ENCODE assay signal across 1 cellular context in genomic region chr16:69112285-69113129, GRCh38.
TF ChIP-seq lines count a peak whose summit lies in the region.

No MANE protein-coding gene starts in this region.

TF ChIP-seq in HepG2, 621 proteins besides CTCF, POLR2A, EP300 and RAD21 (continued from another document):
- no peak for TF ChIP-seq ZBTB4 (CRISPR knock-in tag; IDR thresholded peaks at IDR 0.05; ENCODE audit: borderline replicate concordance)
- no peak for TF ChIP-seq TRIM24 (CRISPR knock-in tag; IDR thresholded peaks at IDR 0.05)
- TF ChIP-seq RFX5 (IDR thresholded peaks at IDR 0.05; ENCODE audit: low read depth, low read length): no peak
- TF ChIP-seq YEATS2 (CRISPR knock-in tag; IDR thresholded peaks at IDR 0.05; ENCODE audit: borderline replicate concordance): no peak
- TF ChIP-seq MYC (CRISPR knock-in tag; IDR thresholded peaks at IDR 0.05; ENCODE audit: borderline replicate concordance): no peak
- TF ChIP-seq MAFK (conservative IDR thresholded peaks at IDR 0.05 in 1 of 2, IDR thresholded peaks at IDR 0.05 in 1 of 2; ENCODE audit: low read length in 2 of 2): 0 out of 4 replicates have a peak, but pooled peaks of 1 of the 2 experiments have one; percentile 20
- TF ChIP-seq XRCC5 (optimal IDR thresholded peaks at IDR 0.05; ENCODE audit: low read length): peak; percentile 96
- no peak for TF ChIP-seq CREM (IDR thresholded peaks at IDR 0.05)
- no peak for TF ChIP-seq CREM (CRISPR knock-in tag; IDR thresholded peaks at IDR 0.05)
- no peak for TF ChIP-seq RNF2 (conservative IDR thresholded peaks at IDR 0.05; ENCODE audit: low read depth)
- peak; percentile 52 for TF ChIP-seq ZNF687 (CRISPR knock-in tag; IDR thresholded peaks at IDR 0.05)
- TF ChIP-seq CCDC6 (CRISPR knock-in tag; IDR thresholded peaks at IDR 0.05): no peak
- TF ChIP-seq ARNT (IDR thresholded peaks at IDR 0.05): no peak
- no peak for TF ChIP-seq ZNF44 (CRISPR knock-in tag; IDR thresholded peaks at IDR 0.05)
- TF ChIP-seq DR1 (CRISPR knock-in tag; IDR thresholded peaks at IDR 0.05): no peak
- no peak for TF ChIP-seq ZNF552 (CRISPR knock-in tag; IDR thresholded peaks at IDR 0.05; ENCODE audit: borderline replicate concordance)
- TF ChIP-seq KLF11 (CRISPR knock-in tag; IDR thresholded peaks at IDR 0.05): no peak
- no peak for TF ChIP-seq MTF1 (CRISPR knock-in tag; IDR thresholded peaks at IDR 0.05)
- TF ChIP-seq RARA (CRISPR knock-in tag; IDR thresholded peaks at IDR 0.05): no peak
- no peak for TF ChIP-seq ZNF543 (CRISPR knock-in tag; IDR thresholded peaks at IDR 0.05)
- no peak for TF ChIP-seq HOXA7 (CRISPR knock-in tag; IDR thresholded peaks at IDR 0.05)
